Comparison of ENCODE assay signal across 21 cellular contexts in genomic region chrX:44569122-44569521, GRCh38.
"Had no signal": no experiment of that assay in that cellular context is flagged by ENCODE, and none has a peak within 500 bp of the region (broad histone marks: within the 10 kb centered on the region; RNA-seq: fewer than 3 reads in every experiment).

No MANE protein-coding gene starts in this region.

- DNase-seq: activated B cell treated with CpG ODN at 0.5 μM for 24 hours; activated CD4-positive, alpha-beta T cell treated with anti-CD3 and anti-CD28 coated beads, Interleukin-2, amount 50 U/mL, for 1 hour; activated CD8-positive, alpha-beta T cell treated with anti-CD3 and anti-CD28 coated beads for 36 hours; activated naive CD4-positive, alpha-beta T cell; activated T-cell treated with anti-CD3 and anti-CD28 coated beads, Interleukin-2, amount 50 U/mL, for 48 hours; anterior cingulate cortex; left cardiac atrium; naive B cell; nephron progenitor cell; stimulated activated CD4-positive, alpha-beta T cell treated with anti-CD3 and anti-CD28 coated beads, Interleukin-1b, Interleukin-23, amount 100 ng/mL, for 48 hours; stimulated activated naive B cell treated with anti-CD40 and anti-IgM and Interleukin-4, amounts not matched to agents 10 μg/mL and 1 μg/mL and 100 μg/mL, for 72 hours; stomach; thyroid gland; upper lobe of left lung had no signal

- H3K4me3 ChIP-seq: cardiac muscle cell, coronary artery, gastroesophageal sphincter, hepatocyte, smooth muscle cell, stomach, thyroid gland, upper lobe of left lung, vagina had no signal

- H3K27me3 ChIP-seq: cardiac muscle cell, gastroesophageal sphincter, hepatocyte, neutrophil, stomach, thyroid gland, upper lobe of left lung, vagina had no signal

- H3K36me3 ChIP-seq: cardiac muscle cell, gastroesophageal sphincter, neutrophil, stomach, thyroid gland, upper lobe of left lung, vagina had no signal

- H3K4me1 ChIP-seq: gastroesophageal sphincter, stomach, thyroid gland, upper lobe of left lung, vagina had no signal

- H3K9me3 ChIP-seq: neutrophil, thyroid gland, vagina had no signal
